ENCODE assay signal across 4 cellular contexts in the genomic region with DNA sequence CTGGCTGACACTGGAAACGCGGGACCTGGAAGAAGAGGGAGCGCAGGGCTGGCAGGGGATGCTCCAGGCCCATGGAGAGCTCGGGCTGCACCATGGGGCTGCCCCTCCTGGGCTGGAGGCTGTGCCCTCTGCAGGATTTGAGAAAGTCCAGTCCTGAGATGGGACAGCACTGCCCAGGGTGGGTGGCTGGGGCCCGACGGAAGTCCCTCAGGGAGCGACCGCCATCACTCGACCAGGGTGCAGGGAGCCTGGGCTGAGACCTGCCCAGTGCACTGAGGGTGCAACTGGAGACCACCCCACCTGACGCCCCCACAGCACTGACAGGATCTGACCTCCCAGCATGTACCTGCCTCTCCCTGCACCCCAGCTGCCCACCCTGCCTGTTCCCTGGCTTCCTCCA. TPM values are rescaled to one million over a fixed set of nuclear protein-coding genes. Genes with fewer than 3 reads are reported as not detected.
"Had no signal": no experiment of that assay in that cellular context is flagged by ENCODE, and none has a peak within 500 bp of the region (broad histone marks: within the 10 kb centered on the region; RNA-seq: fewer than 3 reads in every experiment).

No MANE protein-coding gene starts in this region.

RNA-seq across cellular contexts. Expression of gene SPATA31C1, which starts 7.1 kb away (rescaled TPM):
- total RNA-seq: LHCN-M2, M059J, MCF 10A, NCI-H460 had no signal

RNA-seq across cellular contexts. Expression of gene SPATA31E1, which starts 42.2 kb away (rescaled TPM):
- total RNA-seq: LHCN-M2, M059J, MCF 10A, NCI-H460 had no signal
